7 cellular contexts compared by ENCODE assay signal in genomic region chr5:29852329-29852728, GRCh38.
"Had no signal": no experiment of that assay in that cellular context is flagged by ENCODE, and none has a peak within 500 bp of the region (broad histone marks: within the 10 kb centered on the region; RNA-seq: fewer than 3 reads in every experiment).

No MANE protein-coding gene starts in this region.

- H3K27ac Mint-ChIP-seq: GM23338 had no signal

- FAIRE-seq: HTR-8/SVneo had no signal

- DNase-seq: H7, HCEC 1CT, Karpas-422, KBM-7 had no signal

- H3K27ac ChIP-seq: KMS-11 had no signal

- H3K4me3 Mint-ChIP-seq: GM23338 had no signal

- H3K4me2 ChIP-seq: GM23338, KMS-11 had no signal

- ATAC-seq: GM23338 had no signal

- H3K9ac ChIP-seq: KMS-11 had no signal

- H3K4me3 ChIP-seq: GM23338 had no signal

- H2AFZ ChIP-seq: GM23338 had no signal
